14 cellular contexts compared by ENCODE assay signal in the genomic region with DNA sequence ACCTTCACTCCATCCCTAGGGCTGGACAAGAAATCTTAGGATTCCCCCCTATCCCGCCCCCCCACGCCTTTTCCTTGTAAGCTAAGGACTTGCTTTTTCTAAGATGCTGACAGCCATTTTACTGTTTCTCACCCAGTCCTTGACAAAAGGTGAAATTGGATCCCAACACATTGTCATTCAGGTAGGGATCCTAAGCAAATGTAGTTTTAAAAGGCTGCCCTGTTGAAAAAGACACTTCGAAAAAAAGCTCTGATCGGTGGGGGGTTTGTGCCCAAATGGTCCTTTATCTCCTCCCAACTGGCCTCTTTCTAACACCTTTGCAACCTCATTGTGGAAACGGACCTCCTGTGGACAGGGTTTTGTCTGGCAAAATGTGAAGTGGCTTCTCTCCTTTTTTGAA. TPM values are rescaled to one million over a fixed set of nuclear protein-coding genes. Genes with fewer than 3 reads are reported as not detected.
DNase-seq lines count a peak whose midpoint lies in the region; ATAC-seq and TF ChIP-seq lines count a peak whose summit lies in the region.
"Had no signal": no experiment of that assay in that cellular context is flagged by ENCODE, and none has a peak within 500 bp of the region (broad histone marks: within the 10 kb centered on the region; RNA-seq: fewer than 3 reads in every experiment).

No MANE protein-coding gene starts in this region.

- intact Hi-C loops in PC-9 (cut with micrococcal nuclease; ENCODE audit: unreplicated experiment): loop anchor here (5.0 to 10.0 kb wide), 2 partner anchors 82 to 204 kb away; no protein-coding TSS in a partner anchor

- TF ChIP-seq CTCF in endothelial cell (IDR thresholded peaks at IDR 0.05; ENCODE audit: unreplicated experiment): no peak
- TF ChIP-seq CTCF in HFFc6 (IDR thresholded peaks at IDR 0.05): no peak
- no peak for TF ChIP-seq CTCF in PC-9 (conservative IDR thresholded peaks at IDR 0.05)

- ATAC-seq in naive thymus-derived CD8-positive, alpha-beta T cell: no peak
- no peak for ATAC-seq in HG02610 (IDR thresholded peaks at IDR 0.05; ENCODE audit: unreplicated experiment)

- no peaks in the 10 kb centered on the region for H3K79me2 ChIP-seq in PC-9 (ENCODE audit: low read depth)

- BruUV-seq in PC-9 (replicated peaks; lab: Mats Ljungman, UMichigan): no TSS peak

- H3K4me1 Mint-ChIP-seq in endothelial cell (ENCODE audit: unreplicated experiment) (peaks cover 60% of the 10 kb centered on the region), HFFc6 (ENCODE audit: low read depth) (peaks cover 53% of the 10 kb centered on the region)
- H3K4me1 Mint-ChIP-seq in naive thymus-derived CD8-positive, alpha-beta T cell: peaks cover 23 to 38% (median 32%) of the 10 kb centered on the region in 4 donors

- no peaks in the 10 kb centered on the region for H3K9me2 ChIP-seq in PC-9 (ENCODE audit: insufficient read depth)

- H3K27ac Mint-ChIP-seq in endothelial cell (ENCODE audit: unreplicated experiment): no peak overlapping the region
- peak overlapping the region in 2 of 10 donors; percentile 37 to 64 for H3K27ac Mint-ChIP-seq in naive thymus-derived CD8-positive, alpha-beta T cell
- H3K27ac Mint-ChIP-seq in HFFc6: no peak overlapping the region

- no peak overlapping the region for H3K4me2 ChIP-seq in PC-9

- peaks cover 4% of the 10 kb centered on the region for H3K36me3 Mint-ChIP-seq in endothelial cell (ENCODE audit: low read depth, unreplicated experiment)
- no peaks in the 10 kb centered on the region for H3K36me3 Mint-ChIP-seq in naive thymus-derived CD8-positive, alpha-beta T cell
- H3K36me3 Mint-ChIP-seq in HFFc6 (ENCODE audit: low read depth): no peaks in the 10 kb centered on the region

- H2AFZ ChIP-seq in PC-9: no peak overlapping the region

- no peaks in the 10 kb centered on the region; the same call in 1 of the 2 replicates for H3K27me3 ChIP-seq in PC-9 (ENCODE audit: insufficient read depth, low read depth)

- no peaks in the 10 kb centered on the region for H3K9me3 ChIP-seq in PC-9 (ENCODE audit: insufficient read depth, low read depth)

- H3K4me3 Mint-ChIP-seq in endothelial cell (ENCODE audit: unreplicated experiment) (peak overlapping the region; percentile 91), HFFc6 (no peak overlapping the region)
- peak overlapping the region in 6 of 10 donors; percentile 5 to 52 (median 42) for H3K4me3 Mint-ChIP-seq in naive thymus-derived CD8-positive, alpha-beta T cell

- H3K27me3 Mint-ChIP-seq in endothelial cell (ENCODE audit: unreplicated experiment): peaks cover 16% of the 10 kb centered on the region
- H3K27me3 Mint-ChIP-seq in naive thymus-derived CD8-positive, alpha-beta T cell: peaks cover 6 to 38% (median 20%) of the 10 kb centered on the region in 5 donors
- peaks cover 7% of the 10 kb centered on the region for H3K27me3 Mint-ChIP-seq in HFFc6 (ENCODE audit: insufficient read depth)

- DNase-seq in ELF-1 (ENCODE audit: low read depth, low spot score): peak; percentile 94
- DNase-seq in NCI-H2107 treated with DMSO at 0.1 percent for 48 hours (lab: John Stamatoyannopoulos, UW; ENCODE audit: unreplicated experiment): peak; percentile 95
- DNase-seq in endothelial cell (ENCODE audit: low spot score): no peak
- DNase-seq in naive thymus-derived CD8-positive, alpha-beta T cell: no peak
- no peak for DNase-seq in HFFc6
- DNase-seq in stimulated activated naive CD4-positive, alpha-beta T cell treated with Interleukin-2 at 50 U/mL for 16 hours (lab: John Stamatoyannopoulos, UW): no peak
- DNase-seq in PC-9: no peak
- DNase-seq: activated T-cell treated with anti-CD3 and anti-CD28 coated beads for 4 hours, GM23248, T-helper 1 cell had no signal

- CTCF ChIA-PET in PC-9 (lab: Charles Lee): interaction anchor here (0.6 kb wide), 1 partner anchor 15 kb away, joined by 7 read pairs; no protein-coding TSS in a partner anchor

- H4K20me1 ChIP-seq in PC-9 (ENCODE audit: insufficient read depth): no peaks in the 10 kb centered on the region

- H3K4me1 ChIP-seq in PC-9 (replicated peaks; ENCODE audit: insufficient read depth): peaks cover 18% of the 10 kb centered on the region

- H3F3A ChIP-seq in PC-9 (ENCODE audit: insufficient read depth, low read depth): no peaks in the 10 kb centered on the region; the same call in 1 of the 2 replicates

- no peak overlapping the region for H3K27ac ChIP-seq in PC-9
- H3K27ac ChIP-seq: GM23248 had no signal

- POLR2A ChIA-PET in naive thymus-derived CD8-positive, alpha-beta T cell (lab: Charles Lee): no interaction called here
- POLR2A ChIA-PET in PC-9 (lab: Charles Lee; ENCODE audit: unreplicated experiment): no interaction called here

- no peaks in the 10 kb centered on the region for H3K36me3 ChIP-seq in PC-9 (ENCODE audit: low read depth)

- H3K4me3 ChIP-seq in PC-9: no peak overlapping the region
- H3K4me3 ChIP-seq: lung had no signal

- H3K9me3 Mint-ChIP-seq in endothelial cell (ENCODE audit: unreplicated experiment) (no peaks in the 10 kb centered on the region), HFFc6 (no peaks in the 10 kb centered on the region)
- no peaks in the 10 kb centered on the region for H3K9me3 Mint-ChIP-seq in naive thymus-derived CD8-positive, alpha-beta T cell
- H3K9me3 Mint-ChIP-seq: central memory CD8-positive, alpha-beta T cell had no signal

RNA-seq across cellular contexts. Expression of gene CACHD1, which starts 2.9 kb away (rescaled TPM):
- total RNA-seq in endothelial cell (ENCODE audit: unreplicated experiment): 48.6 TPM
- total RNA-seq in naive thymus-derived CD8-positive, alpha-beta T cell: 1 to 10 TPM; 4.9 to 5.2 TPM
- 1 to 10 TPM in 2 of 3 donors, under 1 TPM in 1; 0.80 to 3.3 (median 2.2) TPM for polyA plus RNA-seq in naive thymus-derived CD8-positive, alpha-beta T cell
- 1 to 10 TPM; 3.9 to 5.5 (median 5.1) TPM for total RNA-seq in HFFc6 (2021; fragmentation: NEBNext Ultra II Directional; extraction: Animal tissue kit (Norgen Biotek cat#: 25700))
- 3.1 and 3.8 TPM in 2 replicates for total RNA-seq in PC-9 (2021)
- total RNA-seq: HT-29 had no signal

Comparison
In these comparisons a context has a peak if more than half of its experiments do, and no peak if none do; other contexts are left out.
1. DNase-seq: peak in ELF-1 (single experiment) and NCI-H2107 treated with DMSO at 0.1 percent for 48 hours (single experiment); none in endothelial cell (single experiment), naive thymus-derived CD8-positive, alpha-beta T cell (0 of 10), HFFc6 (single experiment), stimulated activated naive CD4-positive, alpha-beta T cell treated with Interleukin-2 at 50 U/mL for 16 hours (single experiment) and PC-9 (0 of 2).